13 cellular contexts compared by ENCODE assay signal in genomic region chr12:47188576-47189441, GRCh38.
DNase-seq lines count a peak whose midpoint lies in the region; ATAC-seq, FAIRE-seq and TF ChIP-seq lines count a peak whose summit lies in the region.
"Had no signal": no experiment of that assay in that cellular context is flagged by ENCODE, and none has a peak within 500 bp of the region (broad histone marks: within the 10 kb centered on the region; RNA-seq: fewer than 3 reads in every experiment).

No MANE protein-coding gene starts in this region.

- no peak overlapping the region for H3K4me3 Mint-ChIP-seq in activated CD8-positive, alpha-beta T cell treated with anti-CD3 and anti-CD28 coated beads for 36 hours
- no peak overlapping the region for H3K4me3 Mint-ChIP-seq in activated CD8-positive, alpha-beta T cell treated with anti-CD3 and anti-CD28 coated beads, Interleukin-2, amount 10 ng/mL, durations not matched to agents 7 days and 5 days
- H3K4me3 Mint-ChIP-seq: CD14-positive monocyte had no signal

- H3K27me3 ChIP-seq in endothelial cell of umbilical vein (ENCODE audit: control insufficient read depth in 2 of 2, insufficient read depth in 2 of 2, low read length in 2 of 2): no peaks in the 10 kb centered on the region
- no peaks in the 10 kb centered on the region for H3K27me3 ChIP-seq in spleen (replicated peaks in 1 of 7)

- no peaks in the 10 kb centered on the region for H3K79me2 ChIP-seq in endothelial cell of umbilical vein (ENCODE audit: control insufficient read depth, insufficient read depth, low read length)

- DNase-seq in activated CD8-positive, alpha-beta T cell treated with anti-CD3 and anti-CD28 coated beads for 36 hours: no peak
- DNase-seq in activated CD8-positive, alpha-beta T cell treated with anti-CD3 and anti-CD28 coated beads, Interleukin-2, amount 10 ng/mL, durations not matched to agents 7 days and 5 days: no peak
- DNase-seq in NCI-H226: peak; percentile 59
- peak; percentile 41 for DNase-seq in endothelial cell of umbilical vein (ENCODE audit: low read depth, low spot score)
- DNase-seq in spleen: no peak
- no peak for DNase-seq in NK-92 treated with Interleukin-12 subunit alpha and Interleukin-12 subunit beta, amount 100 ng/mL, for 24 hours (lab: John Stamatoyannopoulos, UW)
- DNase-seq: activated CD4-positive, CD25-positive, alpha-beta regulatory T cell; H7; NCI-H446 had no signal

- peaks cover 34% of the 10 kb centered on the region for H3K36me3 Mint-ChIP-seq in activated CD8-positive, alpha-beta T cell treated with anti-CD3 and anti-CD28 coated beads for 36 hours (ENCODE audit: low read depth)
- H3K36me3 Mint-ChIP-seq in activated CD8-positive, alpha-beta T cell treated with anti-CD3 and anti-CD28 coated beads, Interleukin-2, amount 10 ng/mL, durations not matched to agents 7 days and 5 days (ENCODE audit: low read depth): peaks cover 56% of the 10 kb centered on the region

- no peak overlapping the region for H3K9ac ChIP-seq in endothelial cell of umbilical vein (replicated peaks; ENCODE audit: extremely low read depth, insufficient read depth, low read length)

- WGBS in spleen, 5 donors: 49 to 73% (median 61%) methylated on average over 6 of the region's 6 CpGs

- H3K4me1 Mint-ChIP-seq in activated CD8-positive, alpha-beta T cell treated with anti-CD3 and anti-CD28 coated beads for 36 hours (ENCODE audit: low read depth): peaks cover 76% of the 10 kb centered on the region
- H3K4me1 Mint-ChIP-seq in activated CD8-positive, alpha-beta T cell treated with anti-CD3 and anti-CD28 coated beads, Interleukin-2, amount 10 ng/mL, durations not matched to agents 7 days and 5 days (ENCODE audit: low read depth): peaks cover 56% of the 10 kb centered on the region

- CTCF ChIA-PET in activated CD8-positive, alpha-beta T cell treated with anti-CD3 and anti-CD28 coated beads for 36 hours (lab: Charles Lee): interaction anchor here (1.2 to 3.0 kb wide), 4 partner anchors 44 to 209 kb away, joined by 3 to 8 read pairs (median 4); no protein-coding TSS in a partner anchor
- CTCF ChIA-PET in activated CD8-positive, alpha-beta T cell treated with anti-CD3 and anti-CD28 coated beads, Interleukin-2, amount 10 ng/mL, durations not matched to agents 7 days and 5 days (lab: Charles Lee): interaction anchor here (1.3 to 5.8 kb wide), 2 partner anchors 93 to 208 kb away, joined by 4 to 45 read pairs; no protein-coding TSS in a partner anchor
- CTCF ChIA-PET in endothelial cell of umbilical vein (lab: Charles Lee): interaction anchor here (1.1 to 2.1 kb wide), 3 partner anchors 101 to 209 kb away, joined by 3 to 6 read pairs (median 5); no protein-coding TSS in a partner anchor

- H3K9me1 ChIP-seq in endothelial cell of umbilical vein (replicated peaks; ENCODE audit: control insufficient read depth, extremely low read depth, insufficient read depth, low read length): no peaks in the 10 kb centered on the region

- no peaks in the 10 kb centered on the region for H4K20me1 ChIP-seq in endothelial cell of umbilical vein (replicated peaks; ENCODE audit: control insufficient read depth, extremely low read depth, insufficient read depth, low read length)

- H3K4me2 ChIP-seq in endothelial cell of umbilical vein (ENCODE audit: insufficient read depth, low read length): no peak overlapping the region

- no peak for ATAC-seq in activated CD8-positive, alpha-beta T cell treated with anti-CD3 and anti-CD28 coated beads for 36 hours
- ATAC-seq in activated CD8-positive, alpha-beta T cell treated with anti-CD3 and anti-CD28 coated beads, Interleukin-2, amount 10 ng/mL, durations not matched to agents 7 days and 5 days: no peak
- ATAC-seq in GM18868 (IDR thresholded peaks at IDR 0.05; ENCODE audit: unreplicated experiment): no peak
- no peak for ATAC-seq in HG03457 (IDR thresholded peaks at IDR 0.05; ENCODE audit: unreplicated experiment)

- peak; percentile 59 for FAIRE-seq in endothelial cell of umbilical vein (lab: Jason Lieb, UNC)

- peak overlapping the region; percentile 53 for H3K27ac Mint-ChIP-seq in activated CD8-positive, alpha-beta T cell treated with anti-CD3 and anti-CD28 coated beads for 36 hours
- no peak overlapping the region for H3K27ac Mint-ChIP-seq in activated CD8-positive, alpha-beta T cell treated with anti-CD3 and anti-CD28 coated beads, Interleukin-2, amount 10 ng/mL, durations not matched to agents 7 days and 5 days

- H3K27ac ChIP-seq in endothelial cell of umbilical vein (ENCODE audit: insufficient read depth, low read depth, low read length) (no peak overlapping the region), spleen (peak overlapping the region in 5 of 8 donors; percentile 4 to 74 (median 21))

- no peak for TF ChIP-seq CTCF in activated CD8-positive, alpha-beta T cell treated with anti-CD3 and anti-CD28 coated beads for 36 hours (IDR thresholded peaks at IDR 0.05)
- TF ChIP-seq CTCF in endothelial cell of umbilical vein (IDR thresholded peaks at IDR 0.05; ENCODE audit: extremely low read depth in 1 of 2, insufficient read depth in 1 of 2, low read depth in 1 of 2, low read length in 2 of 2) (no peak), spleen (IDR thresholded peaks at IDR 0.05 in 8 of 11, conservative IDR thresholded peaks at IDR 0.05 in 3 of 11) (no peak)

- POLR2A ChIA-PET in activated CD8-positive, alpha-beta T cell treated with anti-CD3 and anti-CD28 coated beads for 36 hours (lab: Charles Lee): interaction anchor here (0.9 to 1.5 kb wide), 2 partner anchors 19 to 69 kb away, joined by 3 to 5 read pairs; no protein-coding TSS in a partner anchor
- POLR2A ChIA-PET in activated CD8-positive, alpha-beta T cell treated with anti-CD3 and anti-CD28 coated beads, Interleukin-2, amount 10 ng/mL, durations not matched to agents 7 days and 5 days (lab: Charles Lee): interaction anchor here (1.3 to 2.3 kb wide), 2 partner anchors 18 to 27 kb away, joined by 4 to 6 read pairs; no protein-coding TSS in a partner anchor
- POLR2A ChIA-PET in endothelial cell of umbilical vein (lab: Charles Lee): no interaction called here

- no peaks in the 10 kb centered on the region for H3K9me3 Mint-ChIP-seq in activated CD8-positive, alpha-beta T cell treated with anti-CD3 and anti-CD28 coated beads for 36 hours
- H3K9me3 Mint-ChIP-seq in activated CD8-positive, alpha-beta T cell treated with anti-CD3 and anti-CD28 coated beads, Interleukin-2, amount 10 ng/mL, durations not matched to agents 7 days and 5 days (ENCODE audit: insufficient read depth): no peaks in the 10 kb centered on the region

- intact Hi-C loops in activated CD8-positive, alpha-beta T cell treated with anti-CD3 and anti-CD28 coated beads for 36 hours (cut with micrococcal nuclease): no loop called here
- intact Hi-C loops in endothelial cell of umbilical vein (cut with micrococcal nuclease) (no loop called here), spleen (cut with DNase I; ENCODE audit: low total_unique reads) (no loop called here)

- TF ChIP-seq POLR2A in endothelial cell of umbilical vein (IDR thresholded peaks at IDR 0.05; ENCODE audit: low read depth, low read length) (no peak), spleen (IDR thresholded peaks at IDR 0.05) (no peak)

- dilution Hi-C loops in endothelial cell of umbilical vein (cut with MboI; ENCODE audit: extremely low pct_ligation_motif_present, low sequenced_read_pairs): no loop called here

- no peaks in the 10 kb centered on the region for H3K27me3 Mint-ChIP-seq in activated CD8-positive, alpha-beta T cell treated with anti-CD3 and anti-CD28 coated beads for 36 hours
- no peaks in the 10 kb centered on the region for H3K27me3 Mint-ChIP-seq in activated CD8-positive, alpha-beta T cell treated with anti-CD3 and anti-CD28 coated beads, Interleukin-2, amount 10 ng/mL, durations not matched to agents 7 days and 5 days (ENCODE audit: low read depth)

- H3K4me1 ChIP-seq in endothelial cell of umbilical vein (ENCODE audit: control insufficient read depth, extremely low read depth, insufficient read depth, low read length) (peaks cover 12% of the 10 kb centered on the region), spleen (peaks cover 22 to 59% (median 51%) of the 10 kb centered on the region in 6 donors)

- H3K4me3 ChIP-seq in endothelial cell of umbilical vein (replicated peaks in 1 of 3; ENCODE audit: insufficient read depth in 1 of 3, low read depth in 1 of 3, low read length in 3 of 3): no peak overlapping the region
- H3K4me3 ChIP-seq in spleen: no peak overlapping the region
- H3K4me3 ChIP-seq: coronary artery had no signal

- BruUV-seq in endothelial cell of umbilical vein (replicated peaks; lab: Mats Ljungman, UMichigan): no TSS peak

- H3K36me3 ChIP-seq in endothelial cell of umbilical vein (ENCODE audit: control insufficient read depth in 2 of 2, extremely low read depth in 1 of 2, insufficient read depth in 2 of 2, low read length in 2 of 2): no peaks in the 10 kb centered on the region
- H3K36me3 ChIP-seq in spleen: peaks cover 0 to 5% (median 0%) of the 10 kb centered on the region in 6 donors

- no peak overlapping the region for H2AFZ ChIP-seq in endothelial cell of umbilical vein (ENCODE audit: low read depth, low read length)

- H3K9me3 ChIP-seq in endothelial cell of umbilical vein (replicated peaks; ENCODE audit: control insufficient read depth, insufficient read depth, low read length) (no peaks in the 10 kb centered on the region), spleen (no peaks in the 10 kb centered on the region)

TF ChIP-seq in endothelial cell of umbilical vein, 7 proteins besides CTCF, POLR2A, EP300 and RAD21:
- TF ChIP-seq JUN (IDR thresholded peaks at IDR 0.05; ENCODE audit: borderline replicate concordance, insufficient read depth, insufficient read length, low read depth) (no peak), EZH2 (IDR thresholded peaks at IDR 0.05; ENCODE audit: borderline replicate concordance, low read depth, low read length, severe bottlenecking) (no peak), GATA2 (IDR thresholded peaks at IDR 0.05; ENCODE audit: insufficient read depth, insufficient read length, low read depth, low read length) (peak; percentile 49)

Comparison
In these comparisons a context has a peak if more than half of its experiments do, and no peak if none do; other contexts are left out.
1. DNase-seq: peak in NCI-H226 (single experiment) and endothelial cell of umbilical vein (single experiment); none in activated CD8-positive, alpha-beta T cell treated with anti-CD3 and anti-CD28 coated beads for 36 hours (single experiment), activated CD8-positive, alpha-beta T cell treated with anti-CD3 and anti-CD28 coated beads, Interleukin-2, amount 10 ng/mL, durations not matched to agents 7 days and 5 days (single experiment), spleen (single experiment) and NK-92 treated with Interleukin-12 subunit alpha and Interleukin-12 subunit beta, amount 100 ng/mL, for 24 hours (single experiment).